18 cellular contexts compared by ENCODE assay signal in the genomic region with DNA sequence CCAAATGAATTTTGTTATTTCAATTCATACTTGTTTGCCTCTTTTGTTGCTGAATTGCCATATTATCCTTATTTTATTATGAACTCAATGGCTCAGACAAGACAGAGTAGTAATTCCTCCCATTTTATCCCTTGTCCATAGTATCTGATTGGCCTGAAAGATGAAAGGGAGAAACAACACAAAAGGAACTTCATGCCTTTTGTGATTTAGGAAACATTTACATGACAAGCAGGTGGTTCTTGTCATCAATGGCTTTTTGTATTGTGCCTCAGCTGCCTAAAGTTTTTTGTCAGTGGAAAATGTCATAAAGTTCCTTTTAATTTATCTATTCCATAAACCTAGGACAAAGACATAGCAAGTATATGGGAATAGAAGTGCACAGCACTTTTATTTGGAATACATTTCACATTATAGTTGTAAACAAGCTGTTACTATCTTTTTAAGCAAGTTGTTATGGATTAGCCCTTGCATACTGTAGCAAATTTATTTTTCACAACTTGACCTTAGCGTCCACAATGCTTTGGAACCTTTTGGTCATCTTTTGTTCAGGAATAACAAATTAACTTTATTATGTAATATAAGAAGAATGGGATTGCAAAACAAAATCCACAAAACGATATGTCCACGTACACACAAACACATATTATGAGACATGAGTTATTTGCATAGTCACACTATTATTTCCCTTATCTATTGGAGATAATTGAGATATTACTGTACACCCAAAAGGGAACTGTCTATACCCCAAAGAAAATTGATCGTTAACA. TPM values are rescaled to one million over a fixed set of nuclear protein-coding genes. Genes with fewer than 3 reads are reported as not detected.
DNase-seq lines count a peak whose midpoint lies in the region; FAIRE-seq and TF ChIP-seq lines count a peak whose summit lies in the region.
"Had no signal": no experiment of that assay in that cellular context is flagged by ENCODE, and none has a peak within 500 bp of the region (broad histone marks: within the 10 kb centered on the region; RNA-seq: fewer than 3 reads in every experiment).

No MANE protein-coding gene starts in this region.

- no peaks in the 10 kb centered on the region for H3K9me3 Mint-ChIP-seq in neural progenitor cell
- H3K9me3 Mint-ChIP-seq: CD4-positive, CD25-positive, alpha-beta regulatory T cell; T-cell had no signal

- CTCF ChIA-PET in H1 (lab: Charles Lee; ENCODE audit: partially characterized antibody) = interaction anchor here (0.7 kb wide), 1 partner anchor 8 kb away, joined by 3 read pairs; no protein-coding TSS in a partner anchor

- no peak overlapping the region for H3K56ac ChIP-seq in H1 (replicated peaks; ENCODE audit: insufficient read length, low read depth, low read length)

- H3K36me3 ChIP-seq in H1 (ENCODE audit: control insufficient read depth in 2 of 4, insufficient read depth in 4 of 4, low read length in 3 of 4) (no peaks in the 10 kb centered on the region), neural progenitor cell (no peaks in the 10 kb centered on the region)

- H3K4me1 ChIP-seq in H1 (replicated peaks in 1 of 4; ENCODE audit: control insufficient read depth in 3 of 4, insufficient read depth in 4 of 4, low read length in 3 of 4) (no peaks in the 10 kb centered on the region), neural progenitor cell (peaks cover 6% of the 10 kb centered on the region)

- H3K27ac Mint-ChIP-seq in neural progenitor cell = no peak overlapping the region
- H3K27ac Mint-ChIP-seq: CD4-positive, CD25-positive, alpha-beta regulatory T cell; T-cell had no signal

- H2AK5ac ChIP-seq in H1 (ENCODE audit: low read depth, low read length) = no peak overlapping the region

- H3K4ac ChIP-seq in H1 (replicated peaks; ENCODE audit: insufficient read length, low read depth, low read length) = no peak overlapping the region

- no peak overlapping the region for H3K14ac ChIP-seq in H1 (ENCODE audit: insufficient read length)

- peaks cover 6% of the 10 kb centered on the region for H3K4me1 Mint-ChIP-seq in neural progenitor cell
- H3K4me1 Mint-ChIP-seq: CD4-positive, CD25-positive, alpha-beta regulatory T cell; T-cell had no signal

- no peak overlapping the region for H4K8ac ChIP-seq in H1 (ENCODE audit: extremely low read depth, insufficient read depth, low read length)

- TF ChIP-seq RAD21 in H1 (IDR thresholded peaks at IDR 0.05 in 1 of 2, conservative IDR thresholded peaks at IDR 0.05 in 1 of 2; ENCODE audit: low read depth in 2 of 2, low read length in 2 of 2) = no peak

- POLR2A ChIA-PET in H1 (lab: Charles Lee; ENCODE audit: partially characterized antibody) = interaction anchor here (1.5 to 2.1 kb wide), 2 partner anchors 13 to 30 kb away, joined by 4 to 8 read pairs; partner anchors contain the start of gene MPHOSPH6

- H4K91ac ChIP-seq in H1 (replicated peaks; ENCODE audit: insufficient read length, low read length) = no peak overlapping the region

- TF ChIP-seq CTCF in H1 (IDR thresholded peaks at IDR 0.05; ENCODE audit: control extremely low read depth in 1 of 3, insufficient read depth in 1 of 3, low read depth in 1 of 3, low read length in 3 of 3) = no peak
- no peak for TF ChIP-seq CTCF in neural progenitor cell (IDR thresholded peaks at IDR 0.05)
- no peak for TF ChIP-seq CTCF in GM13976 (IDR thresholded peaks at IDR 0.05; ENCODE audit: borderline replicate concordance, control extremely low read depth, extremely low read depth, insufficient read depth, missing control alignments)

- H3F3A ChIP-seq in neural progenitor cell (ENCODE audit: low read depth) = no peaks in the 10 kb centered on the region

- H3K23ac ChIP-seq in H1 (ENCODE audit: insufficient read length) = no peak overlapping the region

- no peaks in the 10 kb centered on the region for H3K9me3 ChIP-seq in H1 (ENCODE audit: insufficient read depth in 2 of 2, low read depth in 1 of 2, low read length in 1 of 2)
- H3K9me3 ChIP-seq in neural progenitor cell (ENCODE audit: low read depth) = no peaks in the 10 kb centered on the region

- H3K4me3 ChIP-seq in H1 (ENCODE audit: extremely low read depth in 1 of 4, insufficient read depth in 2 of 4, low read depth in 3 of 4, low read length in 4 of 4) (no peak overlapping the region), neural progenitor cell (no peak overlapping the region)
- H3K4me3 ChIP-seq: K562 had no signal

- TF ChIP-seq EP300 in H1 (IDR thresholded peaks at IDR 0.05; ENCODE audit: borderline replicate concordance in 1 of 2, low read depth in 2 of 2, low read length in 2 of 2) = no peak

- no peak overlapping the region for H2BK12ac ChIP-seq in H1 (ENCODE audit: low read depth, low read length)

- H4K20me1 ChIP-seq in H1 (replicated peaks in 1 of 2; ENCODE audit: control insufficient read depth in 1 of 2, insufficient read depth in 2 of 2, low read length in 2 of 2) (no peaks in the 10 kb centered on the region), neural progenitor cell (ENCODE audit: low read depth) (no peaks in the 10 kb centered on the region)

- H2BK5ac ChIP-seq in H1 (ENCODE audit: low read depth, low read length) = no peak overlapping the region

- no peak overlapping the region for H2BK120ac ChIP-seq in H1 (replicated peaks; ENCODE audit: low read depth, low read length)

- no peak overlapping the region for H2AFZ ChIP-seq in H1 (ENCODE audit: low read length)
- H2AFZ ChIP-seq in neural progenitor cell (replicated peaks) = peak overlapping the region; percentile 21

- H3K18ac ChIP-seq in H1 (ENCODE audit: extremely low read depth, low read length) = no peak overlapping the region

- WGBS in H1 (ENCODE audit: extremely low coverage in 1 of 2, insufficient coverage in 1 of 2, insufficient read length in 1 of 2, insufficient replicate concordance in 2 of 2, low coverage in 1 of 2, low lambda C conversion rate in 2 of 2, missing lambda C conversion rate in 1 of 2), 2 experiments = 75% methylated on average over 4 of the region's 4 CpGs; no CpG with 5 or more reads in 1 of the 2 experiments

- no peak overlapping the region for H3K27ac ChIP-seq in H1 (ENCODE audit: low read depth, low read length)
- H3K27ac ChIP-seq in neural progenitor cell = no peak overlapping the region
- H3K27ac ChIP-seq: 22Rv1 had no signal

- H3K27me3 Mint-ChIP-seq in neural progenitor cell (ENCODE audit: insufficient read depth, low read depth) = no peaks in the 10 kb centered on the region

- no peak overlapping the region for H4K5ac ChIP-seq in H1 (ENCODE audit: insufficient read length, low read depth, low read length)

- TF ChIP-seq POLR2A in H1 (IDR thresholded peaks at IDR 0.05; ENCODE audit: control extremely low read depth in 1 of 2, low read depth in 2 of 2, low read length in 2 of 2) = no peak

- peak; percentile 63 for FAIRE-seq in H1 (lab: Jason Lieb, UNC)
- FAIRE-seq: G401.6, HTR-8/SVneo, K562 had no signal

- no peak overlapping the region for H2BK15ac ChIP-seq in H1 (ENCODE audit: low read length)

- H3K9ac ChIP-seq in H1 (replicated peaks in 1 of 4; ENCODE audit: extremely low read depth in 1 of 4, low read depth in 3 of 4, low read length in 3 of 4) (no peak overlapping the region), neural progenitor cell (no peak overlapping the region)

- H3K23me2 ChIP-seq in H1 (ENCODE audit: low read depth, low read length) = no peaks in the 10 kb centered on the region

- H3K79me2 ChIP-seq in H1 (ENCODE audit: control insufficient read depth in 1 of 2, insufficient read depth in 2 of 2, low read length in 2 of 2) (no peaks in the 10 kb centered on the region), neural progenitor cell (ENCODE audit: low read depth) (no peaks in the 10 kb centered on the region)

- in situ Hi-C loops in GM13976 (cut with MboI; ENCODE audit: low sequenced_read_pairs, unreplicated experiment) = no loop called here

- peak; percentile 62 for DNase-seq in DMS153 (lab: John Stamatoyannopoulos, UW)
- no peak for DNase-seq in DMS153 treated with DMSO at 0.1 percent for 48 hours (lab: John Stamatoyannopoulos, UW; ENCODE audit: unreplicated experiment)
- peak; percentile 74 for DNase-seq in NCI-H748 (lab: John Stamatoyannopoulos, UW; ENCODE audit: unreplicated experiment)
- no peak for DNase-seq in H1 (ENCODE audit: low read depth in 1 of 2, low spot score in 2 of 2)
- peak; percentile 4 for DNase-seq in neural progenitor cell (ENCODE audit: low spot score)
- no peak for DNase-seq in GM13976 (ENCODE audit: low spot score)
- DNase-seq in NCI-H2029 treated with DMSO at 0.1 percent for 48 hours (lab: John Stamatoyannopoulos, UW) = no peak
- no peak for DNase-seq in AML-193 (lab: John Stamatoyannopoulos, UW)
- DNase-seq: ACHN; CD4-positive, CD25-positive, alpha-beta regulatory T cell; Kasumi-1; NCI-H187 treated with DMSO at 0.1 percent for 48 hours; PC-3; T-cell had no signal

- H2BK20ac ChIP-seq in H1 (ENCODE audit: low read length) = no peak overlapping the region

- no peaks in the 10 kb centered on the region for H3K36me3 Mint-ChIP-seq in neural progenitor cell
- H3K36me3 Mint-ChIP-seq: CD4-positive, CD25-positive, alpha-beta regulatory T cell; T-cell had no signal

- H3K79me1 ChIP-seq in H1 (ENCODE audit: low read depth, low read length) = no peaks in the 10 kb centered on the region

- H3K27me3 ChIP-seq in H1 (replicated peaks in 1 of 4; ENCODE audit: control insufficient read depth in 3 of 4, extremely low read depth in 1 of 4, insufficient read depth in 3 of 4, low read length in 3 of 4) = no peaks in the 10 kb centered on the region
- peaks cover 10% of the 10 kb centered on the region for H3K27me3 ChIP-seq in neural progenitor cell

- H3K4me3 Mint-ChIP-seq in neural progenitor cell = no peak overlapping the region
- H3K4me3 Mint-ChIP-seq: CD4-positive, CD25-positive, alpha-beta regulatory T cell; T-cell had no signal

- no peak overlapping the region for H3K4me2 ChIP-seq in H1 (ENCODE audit: insufficient read depth in 1 of 2, low read depth in 2 of 2, low read length in 2 of 2)
- no peak overlapping the region for H3K4me2 ChIP-seq in neural progenitor cell

TF ChIP-seq in H1, 55 proteins besides CTCF, POLR2A, EP300 and RAD21 (continues in another document):
- TF ChIP-seq SAP30 (IDR thresholded peaks at IDR 0.05; ENCODE audit: insufficient read depth, insufficient replicate concordance, low read length) = no peak
- TF ChIP-seq EZH2 (IDR thresholded peaks at IDR 0.05; ENCODE audit: low read depth, low read length, severe bottlenecking) = no peak
- no peak for TF ChIP-seq SIX5 (IDR thresholded peaks at IDR 0.05; ENCODE audit: low read depth, low read length)
- TF ChIP-seq KDM5A (IDR thresholded peaks at IDR 0.05; ENCODE audit: low read length) = no peak
- no peak for TF ChIP-seq CHD1 (IDR thresholded peaks at IDR 0.05; ENCODE audit: low read depth, low read length)

RNA-seq across cellular contexts. Expression of gene MPHOSPH6, which starts 12.4 kb away (rescaled TPM):
- 32.9 and 35.2 TPM in 2 replicates for total RNA-seq in H1 (2021; fragmentation: NEBNext Ultra II Directional; extraction: Animal tissue kit (Norgen Biotek cat#: 25700))
- 8.2 and 19.7 TPM in 2 replicates for polyA plus RNA-seq in H1 (2011; rRNA removed)
- 20.6 TPM for polyA plus RNA-seq in H1 (2011; cell fraction: cytosol; rRNA removed)
- 2.9 TPM for polyA plus RNA-seq in H1 (2011; cell fraction: nucleus; rRNA removed)
- 21.1 to 43.5 TPM (median 23.0 TPM) in 4 replicates for polyA plus RNA-seq in H1 (2012, experiment 1 of 2)
- polyA plus RNA-seq in H1 (2012, experiment 2 of 2) = 8.8 TPM
- 36.3 TPM for polyA plus RNA-seq in H1 (2013, experiment 1 of 2)
- polyA plus RNA-seq in H1 (2013, experiment 2 of 2) = 35.2 TPM
- 3.1 and 3.7 TPM in 2 replicates for polyA minus RNA-seq in H1 (2011; rRNA and poly(A)+ RNA removed)
- 5.6 TPM for polyA minus RNA-seq in H1 (2011; cell fraction: cytosol; rRNA and poly(A)+ RNA removed)
- 12.8 TPM for polyA minus RNA-seq in H1 (2011; cell fraction: nucleus; rRNA and poly(A)+ RNA removed)
- 64.4 and 111 TPM in 2 replicates for total RNA-seq in neural progenitor cell (ENCODE audit: low replicate concordance)

Comparison
In these comparisons a context has a peak if more than half of its experiments do, and no peak if none do; other contexts are left out.
1. DNase-seq: peak in DMS153 (single experiment), NCI-H748 (single experiment) and neural progenitor cell (single experiment); none in DMS153 treated with DMSO at 0.1 percent for 48 hours (single experiment), H1 (0 of 2), GM13976 (single experiment), NCI-H2029 treated with DMSO at 0.1 percent for 48 hours (single experiment) and AML-193 (0 of 2).